Comparison of ENCODE assay signal across 8 cellular contexts in genomic region chr9:96137666-96138429, GRCh38.
A peak's percentile ranks its signal among the peaks of the same experiment; 100 is the strongest.
DNase-seq lines count a peak whose midpoint lies in the region; ATAC-seq and TF ChIP-seq lines count a peak whose summit lies in the region.

No MANE protein-coding gene starts in this region.

- peak overlapping the region; percentile 44 to 59 for H3K27ac ChIP-seq in esophagus (ENCODE audit: low read depth in 2 of 2, low read length in 1 of 2)
- H3K27ac ChIP-seq in thoracic aorta: peak overlapping the region in 1 of 2 donors; percentile 36

- CTCF ChIA-PET in activated CD4-positive, alpha-beta memory T cell treated with anti-CD3 and anti-CD28 coated beads, Interleukin-2, amount 10 ng/mL, durations not matched to agents 7 days and 5 days (lab: Charles Lee): interaction anchor here (0.6 to 1.0 kb wide), 3 partner anchors 13 to 80 kb away, joined by 3 read pairs; no protein-coding TSS in a partner anchor

- DNase-seq in GM20000 (ENCODE audit: low spot score) (peak; percentile 24), thoracic aorta (ENCODE audit: low spot score) (no peak), GF-D8 (lab: John Stamatoyannopoulos, UW) (no peak), OCI-M1 (lab: John Stamatoyannopoulos, UW) (no peak)
- DNase-seq in activated CD4-positive, alpha-beta memory T cell treated with anti-CD3 and anti-CD28 coated beads, Interleukin-2, amount 10 ng/mL, durations not matched to agents 7 days and 5 days: no peak
- DNase-seq in activated CD4-positive, alpha-beta T cell treated with anti-CD3 and anti-CD28 coated beads for 4 hours: no peak

- no peaks in the 10 kb centered on the region for H3K36me3 Mint-ChIP-seq in activated CD4-positive, alpha-beta memory T cell treated with anti-CD3 and anti-CD28 coated beads, Interleukin-2, amount 10 ng/mL, durations not matched to agents 7 days and 5 days (ENCODE audit: low read depth)

- no peaks in the 10 kb centered on the region for H3K4me1 ChIP-seq in esophagus (ENCODE audit: control insufficient read depth in 2 of 2, insufficient read depth in 2 of 2, low read length in 1 of 2)
- peaks cover 22 to 54% of the 10 kb centered on the region in 2 donors for H3K4me1 ChIP-seq in thoracic aorta (ENCODE audit: control insufficient read depth in 1 of 2, low read depth in 2 of 2)

- no peak overlapping the region for H3K4me3 Mint-ChIP-seq in activated CD4-positive, alpha-beta memory T cell treated with anti-CD3 and anti-CD28 coated beads, Interleukin-2, amount 10 ng/mL, durations not matched to agents 7 days and 5 days

- H3K27me3 Mint-ChIP-seq in activated CD4-positive, alpha-beta memory T cell treated with anti-CD3 and anti-CD28 coated beads, Interleukin-2, amount 10 ng/mL, durations not matched to agents 7 days and 5 days: peaks cover 5% of the 10 kb centered on the region

- peaks cover 3% of the 10 kb centered on the region for H3K9me3 Mint-ChIP-seq in activated CD4-positive, alpha-beta memory T cell treated with anti-CD3 and anti-CD28 coated beads, Interleukin-2, amount 10 ng/mL, durations not matched to agents 7 days and 5 days

- H3K36me3 ChIP-seq in esophagus (ENCODE audit: control insufficient read depth in 2 of 2, insufficient read depth in 2 of 2, low read length in 1 of 2) (no peaks in the 10 kb centered on the region), thoracic aorta (no peaks in the 10 kb centered on the region)

- H3K9me3 ChIP-seq in esophagus (ENCODE audit: control insufficient read depth in 2 of 2, insufficient read depth in 1 of 2, low read depth in 1 of 2, low read length in 1 of 2) (no peaks in the 10 kb centered on the region), thoracic aorta (no peaks in the 10 kb centered on the region)

- POLR2A ChIA-PET in activated CD4-positive, alpha-beta memory T cell treated with anti-CD3 and anti-CD28 coated beads, Interleukin-2, amount 10 ng/mL, durations not matched to agents 7 days and 5 days (lab: Charles Lee): interaction anchor here (1.1 to 1.5 kb wide), 2 partner anchors 11 to 13 kb away, joined by 3 to 6 read pairs; no protein-coding TSS in a partner anchor

- H3K4me3 ChIP-seq in esophagus (ENCODE audit: low read depth in 1 of 2, low read length in 2 of 2) (peak overlapping the region in 1 of 2 donors; percentile 13), thoracic aorta (peak overlapping the region; percentile 53)

- 60 to 70% methylated on average over 6 of the region's 6 CpGs for WGBS in esophagus, 2 donors

- H3K4me1 Mint-ChIP-seq in activated CD4-positive, alpha-beta memory T cell treated with anti-CD3 and anti-CD28 coated beads, Interleukin-2, amount 10 ng/mL, durations not matched to agents 7 days and 5 days: peaks cover 22% of the 10 kb centered on the region

- TF ChIP-seq CTCF in GM20000 (IDR thresholded peaks at IDR 0.05; ENCODE audit: extremely low read depth, missing control alignments) (no peak), thoracic aorta (IDR thresholded peaks at IDR 0.05) (no peak)

- ATAC-seq in HG03354 (IDR thresholded peaks at IDR 0.05; ENCODE audit: poor library complexity, severe bottlenecking, unreplicated experiment) (peak; percentile 38), thoracic aorta (ENCODE audit: insufficient number of reproducible peaks, low FRiP score, low read depth) (no peak)

- no peaks in the 10 kb centered on the region for H3K27me3 ChIP-seq in esophagus (ENCODE audit: control insufficient read depth in 1 of 2, insufficient read depth in 2 of 2, low read length in 2 of 2)
- no peaks in the 10 kb centered on the region for H3K27me3 ChIP-seq in thoracic aorta (replicated peaks; ENCODE audit: insufficient read depth)

- no peak overlapping the region for H3K27ac Mint-ChIP-seq in activated CD4-positive, alpha-beta memory T cell treated with anti-CD3 and anti-CD28 coated beads, Interleukin-2, amount 10 ng/mL, durations not matched to agents 7 days and 5 days
